In the genomic region with DNA sequence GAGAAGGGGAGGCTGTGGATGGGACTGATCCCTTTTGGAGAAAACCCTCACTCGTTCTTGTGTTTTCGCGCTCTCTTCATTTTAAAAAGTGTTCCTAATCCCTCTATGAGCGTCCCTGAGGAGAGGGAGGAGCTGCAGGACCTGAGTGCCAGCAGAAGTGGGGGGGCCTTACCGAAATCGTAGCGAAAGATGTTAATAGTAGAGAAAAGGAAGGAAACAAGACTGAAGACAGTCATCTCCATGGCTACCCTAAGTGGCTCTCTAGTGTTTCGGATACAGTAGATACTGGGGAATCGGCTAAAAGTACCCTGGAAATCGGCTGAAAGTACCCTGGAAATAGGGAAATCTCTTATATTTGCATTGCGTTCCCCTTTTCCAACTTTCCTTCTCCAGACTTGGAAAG, we compare ENCODE assay signal across 8 cellular contexts.
A peak's percentile ranks its signal among the peaks of the same experiment; 100 is the strongest.
DNase-seq lines count a peak whose midpoint lies in the region; ATAC-seq and TF ChIP-seq lines count a peak whose summit lies in the region.

No MANE protein-coding gene starts in this region.

- TF ChIP-seq CTCF in C4-2B (conservative IDR thresholded peaks at IDR 0.05) (no peak), MM.1S (IDR thresholded peaks at IDR 0.05; ENCODE audit: low read length) (no peak), choroid plexus epithelial cell (conservative IDR thresholded peaks at IDR 0.05; ENCODE audit: low read depth, low read length) (no peak), nephron (IDR thresholded peaks at IDR 0.05; ENCODE audit: unreplicated experiment in 3 of 3) (no peak)

- no peak for DNase-seq in MM.1S
- no peak for DNase-seq in choroid plexus epithelial cell (ENCODE audit: low read depth)
- no peak for DNase-seq in NCI-H1092 treated with DMSO at 0.1 percent for 48 hours (lab: John Stamatoyannopoulos, UW)
- DNase-seq in retina, result no peak
- no peak for DNase-seq in midbrain (lab: John Stamatoyannopoulos, UW)

- H3K4me1 Mint-ChIP-seq in nephron, result peaks cover 9% of the 10 kb centered on the region

- peak; percentile 36 for ATAC-seq in GM21447 (IDR thresholded peaks at IDR 0.05; ENCODE audit: unreplicated experiment)

- H3K27ac ChIP-seq in C4-2B (peak overlapping the region; percentile 81), MM.1S (ENCODE audit: low read length) (peak overlapping the region; percentile 80; the same call in 1 of the 2 replicates)

- peak overlapping the region; percentile 82 for H3K9ac ChIP-seq in MM.1S (ENCODE audit: low read length)

- peaks cover 15% of the 10 kb centered on the region for H3K4me1 ChIP-seq in MM.1S (ENCODE audit: low read length)

- H3K4me2 ChIP-seq in MM.1S (ENCODE audit: low read depth, low read length), result peak overlapping the region; percentile 83

- H3K36me3 Mint-ChIP-seq in nephron (ENCODE audit: low read depth), result no peaks in the 10 kb centered on the region

- H3K36me3 ChIP-seq in MM.1S (replicated peaks; ENCODE audit: insufficient read depth, low read length), result no peaks in the 10 kb centered on the region

- no peaks in the 10 kb centered on the region; the same call in 1 of the 2 replicates for H4K20me1 ChIP-seq in MM.1S (ENCODE audit: insufficient read depth, low read length)

- H3F3A ChIP-seq in MM.1S (ENCODE audit: insufficient read depth, low read length), result 0 out of 2 replicates have a peak, but pooled peaks cover 3% of the 10 kb centered on the region

- H3K9me3 ChIP-seq in MM.1S (replicated peaks; ENCODE audit: insufficient read depth, low read length), result no peaks in the 10 kb centered on the region

- peak overlapping the region; percentile 91 to 97 (median 95) for H3K27ac Mint-ChIP-seq in nephron

- no peaks in the 10 kb centered on the region for H3K9me3 Mint-ChIP-seq in nephron

- H3K79me2 ChIP-seq in MM.1S (ENCODE audit: low read length), result peaks cover 39% of the 10 kb centered on the region

- H2AFZ ChIP-seq in MM.1S (ENCODE audit: low read length), result peak overlapping the region; percentile 93

- H3K4me3 ChIP-seq in MM.1S (ENCODE audit: low read length), result peak overlapping the region; percentile 90
- H3K4me3 ChIP-seq in choroid plexus epithelial cell (ENCODE audit: low read depth, low read length), result peak overlapping the region; percentile 96

- H3K4me3 Mint-ChIP-seq in nephron, result peak overlapping the region; percentile 90 to 94 (median 91)

- H3K27me3 Mint-ChIP-seq in nephron (ENCODE audit: low read depth), result peaks cover 3% of the 10 kb centered on the region

- H3K27me3 ChIP-seq in MM.1S (replicated peaks; ENCODE audit: insufficient read depth, low read length), result no peaks in the 10 kb centered on the region; the same call in 1 of the 2 replicates

- no peaks in the 10 kb centered on the region for H3K9me2 ChIP-seq in MM.1S (replicated peaks; ENCODE audit: insufficient read depth, low read length)
